ENCODE assay signal across 8 cellular contexts in genomic region chr20:10433623-10434466, GRCh38. TPM values are rescaled to one million over a fixed set of nuclear protein-coding genes. Genes with fewer than 3 reads are reported as not detected.
A peak's percentile ranks its signal among the peaks of the same experiment; 100 is the strongest.
DNase-seq lines count a peak whose midpoint lies in the region; ATAC-seq and TF ChIP-seq lines count a peak whose summit lies in the region.

Gene MKKS (minus strand): TSS chr20:10434222. CDS start chr20:10413514, 20,708 bp downstream.

- H3K79me2 ChIP-seq in OCI-LY1 (ENCODE audit: insufficient read depth, low read length) = peaks cover 40% of the 10 kb centered on the region

- peak; percentile 52 for ATAC-seq in GM21447 (IDR thresholded peaks at IDR 0.05; ENCODE audit: unreplicated experiment)

- H3K4me3 ChIP-seq in HUES64 (ENCODE audit: low read length) = peak within 1 kb of the TSS; percentile 85
- peak within 1 kb of the TSS; percentile 98 for H3K4me3 ChIP-seq in OCI-LY1 (ENCODE audit: low read depth, low read length, poor library complexity, severe bottlenecking)
- peak within 1 kb of the TSS; percentile 75 for H3K4me3 ChIP-seq in mucosa of stomach (ENCODE audit: low read length)

- H3K27me3 ChIP-seq in HUES64 (ENCODE audit: insufficient read depth, low read length) (no peaks in the 10 kb centered on the region), OCI-LY1 (ENCODE audit: insufficient read depth, low read length) (no peaks in the 10 kb centered on the region), mucosa of stomach (ENCODE audit: control insufficient read depth, insufficient read depth, low read length) (no peaks in the 10 kb centered on the region)

- no peaks in the 10 kb centered on the region for H4K20me1 ChIP-seq in OCI-LY1 (ENCODE audit: insufficient read depth, low read length)

- H3K4me1 ChIP-seq in HUES64 (ENCODE audit: insufficient read depth, low read length) = peaks cover 23% of the 10 kb centered on the region
- peaks cover 54% of the 10 kb centered on the region for H3K4me1 ChIP-seq in OCI-LY1 (ENCODE audit: insufficient read depth, low read length, severe bottlenecking)
- H3K4me1 ChIP-seq in mucosa of stomach (ENCODE audit: control insufficient read depth, insufficient read depth, low read length) = peaks cover 22% of the 10 kb centered on the region

- peak within 1 kb of the TSS; percentile 96 for H3K4me2 ChIP-seq in OCI-LY1 (ENCODE audit: low read length)

- H3K9ac ChIP-seq in HUES64 (ENCODE audit: low read depth, low read length) (peak within 1 kb of the TSS; percentile 91), OCI-LY1 (ENCODE audit: low read length) (peak within 1 kb of the TSS; percentile 98), mucosa of stomach (ENCODE audit: low read length) (peak within 1 kb of the TSS; percentile 90)

- H3K9me3 ChIP-seq in HUES64 (ENCODE audit: insufficient read depth, low read depth, low read length) (no peaks in the 10 kb centered on the region), OCI-LY1 (ENCODE audit: low read length) (no peaks in the 10 kb centered on the region), mucosa of stomach (ENCODE audit: control insufficient read depth, low read length) (no peaks in the 10 kb centered on the region)

- H3K9me2 ChIP-seq in OCI-LY1 (ENCODE audit: low read depth, low read length) = no peaks in the 10 kb centered on the region

- under 1% methylated on average over 73 of the region's 73 CpGs for WGBS in HUES64

- H2AFZ ChIP-seq in OCI-LY1 (ENCODE audit: low read length) = peak within 1 kb of the TSS; percentile 92; the same call in 1 of the 2 replicates

- TF ChIP-seq CTCF in OCI-LY1 (IDR thresholded peaks at IDR 0.05; ENCODE audit: low read length) = no peak

- H3K27ac ChIP-seq in HUES64 (ENCODE audit: low read depth, low read length) (peak within 1 kb of the TSS; percentile 94), OCI-LY1 (ENCODE audit: low read depth, low read length, poor library complexity, severe bottlenecking) (peak within 1 kb of the TSS; percentile 94), epithelial cell of prostate (peak within 1 kb of the TSS; percentile 90)

- H3K36me3 ChIP-seq in HUES64 (ENCODE audit: insufficient read depth, low read length) = no peaks in the 10 kb centered on the region
- no peaks in the 10 kb centered on the region for H3K36me3 ChIP-seq in OCI-LY1 (ENCODE audit: insufficient read depth, low read length)
- H3K36me3 ChIP-seq in mucosa of stomach (ENCODE audit: control insufficient read depth, insufficient read depth, low read length) = no peaks in the 10 kb centered on the region

- H3F3A ChIP-seq in OCI-LY1 (ENCODE audit: insufficient read depth, low read length) = no peaks in the 10 kb centered on the region

- DNase-seq in D341Med (ENCODE audit: low spot score) (peak; percentile 91), activated T-cell treated with anti-CD3 and anti-CD28 coated beads for 4 hours (peak; percentile 75), epithelial cell of prostate (ENCODE audit: low read depth, low spot score) (peak; percentile 64)
- peak; percentile 88 for DNase-seq in stimulated activated CD8-positive, alpha-beta memory T cell treated with anti-CD3 and anti-CD28 coated beads, Interleukin-4, amount 100 ng/mL, for 48 hours

RNA-seq across cellular contexts. Expression of gene MKKS, which starts in this region (rescaled TPM):
- polyA plus RNA-seq in HUES64 (2013, experiment 1 of 2) = 15.4 TPM
- 18.9 TPM for polyA plus RNA-seq in HUES64 (2013, experiment 2 of 2)

Comparison
In these comparisons a context has a peak if more than half of its experiments do, and no peak if none do; other contexts are left out.
1. Peak in every context shown above with its lines: DNase-seq, ATAC-seq, H3K4me3 ChIP-seq and H3K27ac ChIP-seq.